In the genomic region with DNA sequence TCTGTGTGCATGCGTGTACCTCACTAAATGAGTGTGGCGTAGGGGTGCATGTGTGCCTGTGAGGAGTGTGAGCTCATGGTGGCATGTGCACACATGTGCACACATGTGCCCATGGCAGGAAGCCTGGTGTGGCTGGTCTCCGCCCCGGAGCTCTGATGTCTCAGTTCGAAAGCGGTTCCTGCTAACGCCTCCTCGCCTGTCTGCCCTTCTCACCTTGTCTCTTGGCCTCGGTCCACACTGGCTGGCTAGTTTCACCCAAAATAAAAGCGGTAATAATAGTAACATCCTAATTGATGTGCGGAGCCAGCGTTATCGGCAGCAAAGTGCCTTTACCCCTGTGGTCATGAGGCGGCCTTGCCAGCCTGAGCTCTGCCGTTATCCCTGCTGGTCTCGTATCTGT, we compare ENCODE assay signal across 23 cellular contexts.
"Had no signal": no experiment of that assay in that cellular context is flagged by ENCODE, and none has a peak within 500 bp of the region (broad histone marks: within the 10 kb centered on the region; RNA-seq: fewer than 3 reads in every experiment).

No MANE protein-coding gene starts in this region.

- H3K36me3 ChIP-seq: left ventricle myocardium inferior, lower lobe of right lung, neutrophil, spleen, tibial artery, upper lobe of right lung, vagina had no signal

- H3K27ac Mint-ChIP-seq: immature natural killer cell; memory B cell; mesothelial cell of epicardium; natural killer cell; stimulated activated memory B cell treated with anti-CD40 and anti-IgM and Interleukin-4, amounts not matched to agents 10 μg/mL and 1 μg/mL and 100 μg/mL, for 72 hours; stimulated activated naive CD8-positive, alpha-beta T cell treated with anti-CD3 and anti-CD28 coated beads, Interleukin-15, Interleukin-2, amounts not matched to agents 100 ng/mL and 50 ng/mL, for 24 hours had no signal

- H3K4me3 ChIP-seq: left ventricle myocardium inferior, lower lobe of right lung, psoas muscle, spleen, tibial artery, upper lobe of right lung, vagina had no signal

- H3K4me1 Mint-ChIP-seq: memory B cell; natural killer cell; stimulated activated memory B cell treated with anti-CD40 and anti-IgM and Interleukin-4, amounts not matched to agents 10 μg/mL and 1 μg/mL and 100 μg/mL, for 72 hours had no signal

- DNase-seq: dermis blood vessel endothelial cell; erythroblast; foreskin keratinocyte; immature natural killer cell; left ventricle myocardium inferior; lower lobe of right lung; natural killer cell; psoas muscle; retina; spleen; stimulated activated CD4-positive, alpha-beta T cell treated with anti-CD3 and anti-CD28 coated beads, Interleukin-15, amount 100 ng/mL, for 24 hours; stimulated activated CD4-positive, alpha-beta T cell treated with anti-CD3 and anti-CD28 coated beads, Interleukin-1b, Interleukin-23, amount 100 ng/mL, for 48 hours; stimulated activated CD4-positive, alpha-beta T cell treated with anti-CD3 and anti-CD28 coated beads, Interleukin-4, amount 100 ng/mL, for 24 hours; tibial artery; upper lobe of right lung had no signal

- H3K4me1 ChIP-seq: foreskin keratinocyte, left ventricle myocardium inferior, lower lobe of right lung, psoas muscle, spleen, tibial artery, upper lobe of right lung, vagina had no signal

- H3K9me3 Mint-ChIP-seq: immature natural killer cell; memory B cell; mesothelial cell of epicardium; natural killer cell; stimulated activated memory B cell treated with anti-CD40 and anti-IgM and Interleukin-4, amounts not matched to agents 10 μg/mL and 1 μg/mL and 100 μg/mL, for 72 hours; stimulated activated naive CD8-positive, alpha-beta T cell treated with anti-CD3 and anti-CD28 coated beads, Interleukin-15, Interleukin-2, amounts not matched to agents 100 ng/mL and 50 ng/mL, for 24 hours had no signal

- H3K27me3 ChIP-seq: foreskin keratinocyte, neutrophil, upper lobe of right lung, vagina had no signal

- H3K27me3 Mint-ChIP-seq: memory B cell; stimulated activated memory B cell treated with anti-CD40 and anti-IgM and Interleukin-4, amounts not matched to agents 10 μg/mL and 1 μg/mL and 100 μg/mL, for 72 hours; stimulated activated naive CD8-positive, alpha-beta T cell treated with anti-CD3 and anti-CD28 coated beads, Interleukin-15, Interleukin-2, amounts not matched to agents 100 ng/mL and 50 ng/mL, for 24 hours had no signal

- H3K36me3 Mint-ChIP-seq: immature natural killer cell; memory B cell; mesothelial cell of epicardium; natural killer cell; stimulated activated memory B cell treated with anti-CD40 and anti-IgM and Interleukin-4, amounts not matched to agents 10 μg/mL and 1 μg/mL and 100 μg/mL, for 72 hours had no signal

- FAIRE-seq: keratinocyte had no signal

- H3K4me3 Mint-ChIP-seq: immature natural killer cell; memory B cell; mesothelial cell of epicardium; natural killer cell; stimulated activated memory B cell treated with anti-CD40 and anti-IgM and Interleukin-4, amounts not matched to agents 10 μg/mL and 1 μg/mL and 100 μg/mL, for 72 hours; stimulated activated naive CD8-positive, alpha-beta T cell treated with anti-CD3 and anti-CD28 coated beads, Interleukin-15, Interleukin-2, amounts not matched to agents 100 ng/mL and 50 ng/mL, for 24 hours had no signal

- H3K27ac ChIP-seq: foreskin keratinocyte, left ventricle myocardium inferior, lower lobe of right lung, neutrophil, psoas muscle, spleen, tibial artery, upper lobe of right lung, vagina had no signal

- H3K9me3 ChIP-seq: left ventricle myocardium inferior, lower lobe of right lung, neutrophil, psoas muscle, spleen, tibial artery, upper lobe of right lung, vagina had no signal

- ATAC-seq: foreskin keratinocyte; lower lobe of right lung; sciatic nerve; stimulated activated memory B cell treated with anti-CD40 and anti-IgM and Interleukin-4, amounts not matched to agents 10 μg/mL and 1 μg/mL and 100 μg/mL, for 72 hours; upper lobe of right lung had no signal
